ENCODE assay signal across 19 cellular contexts in genomic region chr1:51168946-51169345, GRCh38.
"Had no signal": no experiment of that assay in that cellular context is flagged by ENCODE, and none has a peak within 500 bp of the region (broad histone marks: within the 10 kb centered on the region; RNA-seq: fewer than 3 reads in every experiment).

No MANE protein-coding gene starts in this region.

- H3K27ac ChIP-seq: ascending aorta, brain microvascular endothelial cell, foreskin keratinocyte, left ventricle myocardium inferior, psoas muscle, right atrium auricular region, transverse colon had no signal

- H3K36me3 ChIP-seq: ascending aorta, brain microvascular endothelial cell, left ventricle myocardium inferior, ovary, right atrium auricular region, transverse colon had no signal

- H3K4me3 ChIP-seq: ascending aorta, left ventricle myocardium inferior, ovary, psoas muscle, right atrium auricular region, transverse colon had no signal

- ATAC-seq: foreskin keratinocyte; natural killer cell; psoas muscle; stimulated activated naive B cell treated with anti-CD40 and anti-IgM and Interleukin-4, amounts not matched to agents 10 μg/mL and 1 μg/mL and 100 μg/mL, for 72 hours; WTC11 had no signal

- H3K27me3 ChIP-seq: ascending aorta, brain microvascular endothelial cell, ovary, right atrium auricular region, transverse colon had no signal

- H3K4me1 ChIP-seq: ascending aorta, foreskin keratinocyte, left ventricle myocardium inferior, psoas muscle, right atrium auricular region had no signal

- DNase-seq: activated gamma-delta T cell treated with Interleukin-2 at 50 U/mL for 16 hours; activated T-cell treated with anti-CD3 and anti-CD28 coated beads, Interleukin-2, amount 50 U/mL, for 1 hour; brain microvascular endothelial cell; caudate nucleus; effector CD8-positive, alpha-beta T cell; erythroblast; foreskin keratinocyte; left ventricle myocardium inferior; natural killer cell; ovary; psoas muscle; stimulated activated CD8-positive, alpha-beta memory T cell treated with anti-CD3 and anti-CD28 coated beads, Interleukin-4, amount 100 ng/mL, for 48 hours; stimulated activated naive B cell treated with anti-CD40 and anti-IgM and Interleukin-4, amounts not matched to agents 10 μg/mL and 1 μg/mL and 100 μg/mL, for 72 hours; transverse colon had no signal

- H3K9me3 ChIP-seq: ascending aorta, ovary, psoas muscle, right atrium auricular region, transverse colon had no signal

- FAIRE-seq: TTC549, urothelium cell line had no signal
